34 cellular contexts compared by ENCODE assay signal in the genomic region with DNA sequence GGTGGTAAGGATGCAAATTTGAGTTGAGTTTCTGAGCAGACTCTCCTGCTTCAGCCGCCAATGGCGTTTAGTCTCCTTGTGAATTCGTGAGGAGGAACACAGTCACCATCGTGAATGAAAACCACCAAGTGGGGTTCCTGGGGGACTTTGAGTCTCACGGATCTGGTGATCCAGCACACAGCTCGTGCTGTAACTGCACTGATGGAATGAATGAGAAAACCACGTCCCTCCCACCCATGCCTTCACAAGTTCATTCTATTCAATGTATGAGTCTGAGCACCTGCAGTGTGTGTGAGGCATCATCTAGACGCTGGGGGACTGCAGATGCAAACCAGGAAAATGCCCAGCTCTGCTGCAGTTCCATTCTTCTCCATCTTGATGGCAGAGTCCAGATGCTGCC.
"Had no signal": no experiment of that assay in that cellular context is flagged by ENCODE, and none has a peak within 500 bp of the region (broad histone marks: within the 10 kb centered on the region; RNA-seq: fewer than 3 reads in every experiment).

No MANE protein-coding gene starts in this region.

- H3K9me3 Mint-ChIP-seq: activated CD4-positive, alpha-beta T cell treated with anti-CD3 and anti-CD28 coated beads, Interleukin-2, amount 10 ng/mL, durations not matched to agents 7 days and 5 days; activated naive CD8-positive, alpha-beta T cell treated with anti-CD3 and anti-CD28 coated beads, Interleukin-2, amount 10 ng/mL, durations not matched to agents 7 days and 5 days; activated T-cell treated with anti-CD3 and anti-CD28 coated beads, Interleukin-2, amount 50 U/mL, for 24 hours; brain; mesothelial cell of epicardium; naive B cell; stimulated activated memory B cell treated with anti-CD40 and anti-IgM and Interleukin-4, amounts not matched to agents 10 μg/mL and 1 μg/mL and 100 μg/mL, for 72 hours; stimulated activated naive CD8-positive, alpha-beta T cell treated with anti-CD3 and anti-CD28 coated beads, Interleukin-15, amount 100 ng/mL, for 72 hours; type B pancreatic cell had no signal

- H3K36me3 ChIP-seq: ascending aorta, cardiac muscle cell, gastroesophageal sphincter, uterus had no signal

- H3K4me3 Mint-ChIP-seq: activated CD4-positive, alpha-beta memory T cell treated with anti-CD3 and anti-CD28 coated beads, Interleukin-2, amount 10 ng/mL, durations not matched to agents 7 days and 5 days; activated CD4-positive, alpha-beta T cell treated with anti-CD3 and anti-CD28 coated beads, Interleukin-2, amount 10 ng/mL, durations not matched to agents 7 days and 5 days; activated naive CD4-positive, alpha-beta T cell treated with anti-CD3 and anti-CD28 coated beads, Interleukin-2, amount 10 ng/mL, durations not matched to agents 7 days and 5 days; activated naive CD8-positive, alpha-beta T cell treated with anti-CD3 and anti-CD28 coated beads, Interleukin-2, amount 10 ng/mL, durations not matched to agents 7 days and 5 days; activated T-cell treated with anti-CD3 and anti-CD28 coated beads, Interleukin-2, amount 50 U/mL, for 24 hours; mesothelial cell of epicardium; naive B cell; stimulated activated memory B cell treated with anti-CD40 and anti-IgM and Interleukin-4, amounts not matched to agents 10 μg/mL and 1 μg/mL and 100 μg/mL, for 72 hours; stimulated activated naive CD8-positive, alpha-beta T cell treated with anti-CD3 and anti-CD28 coated beads, Interleukin-15, amount 100 ng/mL, for 72 hours; type B pancreatic cell had no signal

- ATAC-seq: gastroesophageal sphincter; left cardiac atrium; left ventricle myocardium superior; psoas muscle; stimulated activated memory B cell treated with anti-CD40 and anti-IgM and Interleukin-4, amounts not matched to agents 10 μg/mL and 1 μg/mL and 100 μg/mL, for 72 hours; stimulated activated naive CD8-positive, alpha-beta T cell treated with anti-CD3 and anti-CD28 coated beads, Interleukin-15, amount 100 ng/mL, for 72 hours had no signal

- H3K4me1 Mint-ChIP-seq: activated CD4-positive, alpha-beta memory T cell treated with anti-CD3 and anti-CD28 coated beads, Interleukin-2, amount 10 ng/mL, durations not matched to agents 7 days and 5 days; activated CD4-positive, alpha-beta T cell treated with anti-CD3 and anti-CD28 coated beads, Interleukin-2, amount 10 ng/mL, durations not matched to agents 7 days and 5 days; activated naive CD4-positive, alpha-beta T cell treated with anti-CD3 and anti-CD28 coated beads, Interleukin-2, amount 10 ng/mL, durations not matched to agents 7 days and 5 days; activated naive CD8-positive, alpha-beta T cell treated with anti-CD3 and anti-CD28 coated beads, Interleukin-2, amount 10 ng/mL, durations not matched to agents 7 days and 5 days; naive B cell; stimulated activated memory B cell treated with anti-CD40 and anti-IgM and Interleukin-4, amounts not matched to agents 10 μg/mL and 1 μg/mL and 100 μg/mL, for 72 hours; stimulated activated naive CD8-positive, alpha-beta T cell treated with anti-CD3 and anti-CD28 coated beads, Interleukin-15, amount 100 ng/mL, for 72 hours had no signal

- H3K4me1 ChIP-seq: ascending aorta, gastroesophageal sphincter, parathyroid adenoma, psoas muscle, uterus had no signal

- H3K27ac ChIP-seq: ascending aorta, cardiac muscle cell, coronary artery, dorsolateral prefrontal cortex, gastroesophageal sphincter, hepatocyte, parathyroid adenoma, psoas muscle, uterus had no signal

- H3K79me2 ChIP-seq: hepatocyte, parathyroid adenoma had no signal

- H3K4me3 ChIP-seq: ascending aorta, cardiac muscle cell, coronary artery, dorsolateral prefrontal cortex, gastroesophageal sphincter, hepatocyte, psoas muscle, smooth muscle cell, uterus had no signal

- H3K36me3 Mint-ChIP-seq: activated naive CD4-positive, alpha-beta T cell treated with anti-CD3 and anti-CD28 coated beads, Interleukin-2, amount 10 ng/mL, durations not matched to agents 7 days and 5 days; activated naive CD8-positive, alpha-beta T cell treated with anti-CD3 and anti-CD28 coated beads, Interleukin-2, amount 10 ng/mL, durations not matched to agents 7 days and 5 days; brain; mesothelial cell of epicardium; naive B cell; stimulated activated memory B cell treated with anti-CD40 and anti-IgM and Interleukin-4, amounts not matched to agents 10 μg/mL and 1 μg/mL and 100 μg/mL, for 72 hours had no signal

- H3K9me3 ChIP-seq: ascending aorta, gastroesophageal sphincter, psoas muscle, uterus had no signal

- H3K4me2 ChIP-seq: hepatocyte, smooth muscle cell had no signal

- H3K27me3 Mint-ChIP-seq: activated CD4-positive, alpha-beta memory T cell treated with anti-CD3 and anti-CD28 coated beads, Interleukin-2, amount 10 ng/mL, durations not matched to agents 7 days and 5 days; activated CD4-positive, alpha-beta T cell treated with anti-CD3 and anti-CD28 coated beads, Interleukin-2, amount 10 ng/mL, durations not matched to agents 7 days and 5 days; activated naive CD4-positive, alpha-beta T cell treated with anti-CD3 and anti-CD28 coated beads, Interleukin-2, amount 10 ng/mL, durations not matched to agents 7 days and 5 days; activated naive CD8-positive, alpha-beta T cell treated with anti-CD3 and anti-CD28 coated beads, Interleukin-2, amount 10 ng/mL, durations not matched to agents 7 days and 5 days; activated T-cell treated with anti-CD3 and anti-CD28 coated beads, Interleukin-2, amount 50 U/mL, for 24 hours; brain; stimulated activated memory B cell treated with anti-CD40 and anti-IgM and Interleukin-4, amounts not matched to agents 10 μg/mL and 1 μg/mL and 100 μg/mL, for 72 hours; stimulated activated naive CD8-positive, alpha-beta T cell treated with anti-CD3 and anti-CD28 coated beads, Interleukin-15, amount 100 ng/mL, for 72 hours; type B pancreatic cell had no signal

- H2AFZ ChIP-seq: hepatocyte, parathyroid adenoma had no signal

- DNase-seq: activated CD4-positive, alpha-beta memory T cell treated with anti-CD3 and anti-CD28 coated beads, Interleukin-2, amount 10 ng/mL, durations not matched to agents 7 days and 5 days; activated CD4-positive, alpha-beta T cell treated with anti-CD3 and anti-CD28 coated beads for 1 hour; activated CD4-positive, alpha-beta T cell treated with anti-CD3 and anti-CD28 coated beads, Interleukin-2, amount 10 ng/mL, durations not matched to agents 7 days and 5 days; activated CD8-positive, alpha-beta memory T cell treated with anti-CD3 and anti-CD28 coated beads, Interleukin-2, amount 50 U/mL, for 48 hours; activated gamma-delta T cell; activated naive CD4-positive, alpha-beta T cell treated with anti-CD3 and anti-CD28 coated beads, Interleukin-2, amount 10 ng/mL, durations not matched to agents 7 days and 5 days; activated naive CD8-positive, alpha-beta T cell treated with anti-CD3 and anti-CD28 coated beads, Interleukin-2, amount 10 ng/mL, durations not matched to agents 7 days and 5 days; activated T-cell treated with anti-CD3 and anti-CD28 coated beads, Interleukin-2, amount 50 U/mL, for 24 hours; dorsolateral prefrontal cortex; effector memory CD4-positive, alpha-beta T cell; islet precursor cell; left cardiac atrium; left ventricle myocardium superior; mammary epithelial cell; naive B cell; occipital lobe; psoas muscle; stimulated activated CD4-positive, alpha-beta T cell treated with anti-CD3 and anti-CD28 coated beads, Interleukin-1b, Interleukin-23, amount 100 ng/mL, for 48 hours; stimulated activated CD4-positive, alpha-beta T cell treated with anti-CD3 and anti-CD28 coated beads, Interleukin-4, amount 100 ng/mL, for 4 hours; stimulated activated CD8-positive, alpha-beta memory T cell treated with anti-CD3 and anti-CD28 coated beads, Interleukin-4, amount 100 ng/mL, for 48 hours; stimulated activated naive CD8-positive, alpha-beta T cell treated with anti-CD3 and anti-CD28 coated beads, Interleukin-15, amount 100 ng/mL, for 72 hours; substantia nigra; uterus had no signal

- H3K27ac Mint-ChIP-seq: activated CD4-positive, alpha-beta memory T cell treated with anti-CD3 and anti-CD28 coated beads, Interleukin-2, amount 10 ng/mL, durations not matched to agents 7 days and 5 days; activated CD4-positive, alpha-beta T cell treated with anti-CD3 and anti-CD28 coated beads, Interleukin-2, amount 10 ng/mL, durations not matched to agents 7 days and 5 days; activated naive CD4-positive, alpha-beta T cell treated with anti-CD3 and anti-CD28 coated beads, Interleukin-2, amount 10 ng/mL, durations not matched to agents 7 days and 5 days; activated naive CD8-positive, alpha-beta T cell treated with anti-CD3 and anti-CD28 coated beads, Interleukin-2, amount 10 ng/mL, durations not matched to agents 7 days and 5 days; activated T-cell treated with anti-CD3 and anti-CD28 coated beads, Interleukin-2, amount 50 U/mL, for 24 hours; brain; naive B cell; stimulated activated memory B cell treated with anti-CD40 and anti-IgM and Interleukin-4, amounts not matched to agents 10 μg/mL and 1 μg/mL and 100 μg/mL, for 72 hours; type B pancreatic cell had no signal
